Comparison of ENCODE assay signal across 8 cellular contexts in genomic region chr11:77821349-77821851, GRCh38. TPM values are rescaled to one million over a fixed set of nuclear protein-coding genes. Genes with fewer than 3 reads are reported as not detected.
DNase-seq lines count a peak whose midpoint lies in the region; ATAC-seq and TF ChIP-seq lines count a peak whose summit lies in the region.

No MANE protein-coding gene starts in this region.

- no peaks in the 10 kb centered on the region for H3K27me3 Mint-ChIP-seq in activated CD4-positive, alpha-beta T cell treated with anti-CD3 and anti-CD28 coated beads, Interleukin-2, amount 10 ng/mL, durations not matched to agents 7 days and 5 days
- no peaks in the 10 kb centered on the region for H3K27me3 Mint-ChIP-seq in endodermal cell (ENCODE audit: insufficient read depth)

- peak overlapping the region; percentile 14 for H3K27ac ChIP-seq in endodermal cell (ENCODE audit: low read depth, low read length)
- H3K27ac ChIP-seq in tibial nerve, result peak overlapping the region; percentile 69 to 99 (median 98)

- H3K9me3 ChIP-seq in endodermal cell (ENCODE audit: control insufficient read depth, low read length) (no peaks in the 10 kb centered on the region), mononuclear cell (ENCODE audit: low read depth, low read length) (no peaks in the 10 kb centered on the region), tibial nerve (no peaks in the 10 kb centered on the region)

- no peak for ATAC-seq in HG03378 (IDR thresholded peaks at IDR 0.05; ENCODE audit: unreplicated experiment)

- POLR2A ChIA-PET in activated CD4-positive, alpha-beta T cell treated with anti-CD3 and anti-CD28 coated beads, Interleukin-2, amount 10 ng/mL, durations not matched to agents 7 days and 5 days (lab: Charles Lee), result no interaction called here

- H3K27ac Mint-ChIP-seq in activated CD4-positive, alpha-beta T cell treated with anti-CD3 and anti-CD28 coated beads, Interleukin-2, amount 10 ng/mL, durations not matched to agents 7 days and 5 days, result peak overlapping the region; percentile 91
- H3K27ac Mint-ChIP-seq in endodermal cell, result peak overlapping the region; percentile 93

- peak; percentile 38 for DNase-seq in AG10803 (ENCODE audit: low read depth)
- DNase-seq in HCEC 1CT, result peak; percentile 45
- DNase-seq in activated CD4-positive, alpha-beta T cell treated with anti-CD3 and anti-CD28 coated beads, Interleukin-2, amount 10 ng/mL, durations not matched to agents 7 days and 5 days, result peak; percentile 13
- no peak for DNase-seq in endodermal cell
- DNase-seq in tibial nerve (ENCODE audit: low spot score in 2 of 2), result peak in 1 of 2 donors; percentile 13
- no peak for DNase-seq in NCI-H1417 (lab: John Stamatoyannopoulos, UW)

- H3K36me3 ChIP-seq in endodermal cell (ENCODE audit: control insufficient read depth, insufficient read depth, low read length), result no peaks in the 10 kb centered on the region
- H3K36me3 ChIP-seq in tibial nerve, result no peaks in the 10 kb centered on the region

- peaks cover 7% of the 10 kb centered on the region for H3K36me3 Mint-ChIP-seq in activated CD4-positive, alpha-beta T cell treated with anti-CD3 and anti-CD28 coated beads, Interleukin-2, amount 10 ng/mL, durations not matched to agents 7 days and 5 days (ENCODE audit: low read depth)
- peaks cover 3% of the 10 kb centered on the region for H3K36me3 Mint-ChIP-seq in endodermal cell (ENCODE audit: low read depth)

- peaks cover 26% of the 10 kb centered on the region for H3K4me1 Mint-ChIP-seq in activated CD4-positive, alpha-beta T cell treated with anti-CD3 and anti-CD28 coated beads, Interleukin-2, amount 10 ng/mL, durations not matched to agents 7 days and 5 days
- H3K4me1 Mint-ChIP-seq in endodermal cell, result peaks cover 9% of the 10 kb centered on the region

- no peaks in the 10 kb centered on the region for H3K9me3 Mint-ChIP-seq in activated CD4-positive, alpha-beta T cell treated with anti-CD3 and anti-CD28 coated beads, Interleukin-2, amount 10 ng/mL, durations not matched to agents 7 days and 5 days
- peaks cover under 1% of the 10 kb centered on the region for H3K9me3 Mint-ChIP-seq in endodermal cell

- 0 to 2% methylated on average over 12 to 16 of the region's 16 CpGs for WGBS in endodermal cell (ENCODE audit: insufficient coverage in 1 of 2, insufficient read length in 1 of 2), 2 experiments
- WGBS in tibial nerve, 2 donors, result 0% methylated on average over 16 of the region's 16 CpGs

- H3K27me3 ChIP-seq in endodermal cell (ENCODE audit: control insufficient read depth, insufficient read depth, low read length, poor library complexity, severe bottlenecking) (no peaks in the 10 kb centered on the region), mononuclear cell (ENCODE audit: insufficient read depth, low read length) (no peaks in the 10 kb centered on the region), tibial nerve (no peaks in the 10 kb centered on the region)

- CTCF ChIA-PET in activated CD4-positive, alpha-beta T cell treated with anti-CD3 and anti-CD28 coated beads, Interleukin-2, amount 10 ng/mL, durations not matched to agents 7 days and 5 days (lab: Charles Lee), result interaction anchor here (0.9 kb wide), 1 partner anchor 225 kb away, joined by 4 read pairs; no protein-coding TSS in a partner anchor

- no peak for TF ChIP-seq POLR2A in tibial nerve (IDR thresholded peaks at IDR 0.05)

- peak overlapping the region; percentile 98 for H3K4me3 Mint-ChIP-seq in activated CD4-positive, alpha-beta T cell treated with anti-CD3 and anti-CD28 coated beads, Interleukin-2, amount 10 ng/mL, durations not matched to agents 7 days and 5 days
- H3K4me3 Mint-ChIP-seq in endodermal cell, result peak overlapping the region; percentile 86

- peaks cover 4% of the 10 kb centered on the region for H3K4me1 ChIP-seq in endodermal cell (ENCODE audit: control insufficient read depth, insufficient read depth, low read length)
- peaks cover 24% of the 10 kb centered on the region for H3K4me1 ChIP-seq in mononuclear cell (ENCODE audit: insufficient read depth, low read length)
- H3K4me1 ChIP-seq in tibial nerve, result peaks cover 0 to 53% (median 17%) of the 10 kb centered on the region in 4 donors

- H3K4me3 ChIP-seq in AG10803 (ENCODE audit: low read length) (peak overlapping the region; percentile 95), endodermal cell (ENCODE audit: low read length) (peak overlapping the region; percentile 99), mononuclear cell (ENCODE audit: low read length) (peak overlapping the region; percentile 96), tibial nerve (peak overlapping the region; percentile 71 to 98 (median 92))

- TF ChIP-seq CTCF in AG10803 (conservative IDR thresholded peaks at IDR 0.05; ENCODE audit: low read length) (no peak), endodermal cell (conservative IDR thresholded peaks at IDR 0.05) (no peak), tibial nerve (IDR thresholded peaks at IDR 0.05) (no peak)

- H3K9ac ChIP-seq in endodermal cell (ENCODE audit: extremely low read depth, low read length, poor library complexity, severe bottlenecking), result peak overlapping the region; percentile 61

- TF ChIP-seq EP300 in tibial nerve (IDR thresholded peaks at IDR 0.05), result no peak

RNA-seq across cellular contexts. Expression of gene AAMDC, which starts 0.5 kb away (rescaled TPM):
- total RNA-seq in activated CD4-positive, alpha-beta T cell treated with anti-CD3 and anti-CD28 coated beads, Interleukin-2, amount 10 ng/mL, durations not matched to agents 7 days and 5 days, result 10 to 100 TPM in 1 of 2 experiments, 1 to 10 TPM in 1; 9.8 to 18.8 TPM
- total RNA-seq in endodermal cell (10 to 100 TPM; 19.0 to 27.0 TPM), mononuclear cell (2.8 TPM), tibial nerve (10 to 100 TPM; 17.1 to 48.6 (median 27.6) TPM)
- 24.3 TPM for polyA plus RNA-seq in endodermal cell (2013, experiment 1 of 2)
- polyA plus RNA-seq in endodermal cell (2013, experiment 2 of 2), result 22.1 TPM

RNA-seq across cellular contexts. Expression of gene RSF1, which starts 0.9 kb away (rescaled TPM):
- total RNA-seq in activated CD4-positive, alpha-beta T cell treated with anti-CD3 and anti-CD28 coated beads, Interleukin-2, amount 10 ng/mL, durations not matched to agents 7 days and 5 days, result 10 to 100 TPM; 57.8 to 62.5 TPM
- total RNA-seq in endodermal cell, result 10 to 100 TPM; 69.3 to 71.0 TPM
- polyA plus RNA-seq in endodermal cell (2013, experiment 1 of 2), result 63.2 TPM
- polyA plus RNA-seq in endodermal cell (2013, experiment 2 of 2), result 57.3 TPM
- total RNA-seq in mononuclear cell, result 136 TPM
- total RNA-seq in tibial nerve, result 100 to 1,000 TPM in 1 of 4 donors, 10 to 100 TPM in 3; 69.3 to 127 (median 77.0) TPM

Comparison
In these comparisons a context has a peak if more than half of its experiments do, and no peak if none do; other contexts are left out.
1. DNase-seq: peak in AG10803 (single experiment), HCEC 1CT (single experiment) and activated CD4-positive, alpha-beta T cell treated with anti-CD3 and anti-CD28 coated beads, Interleukin-2, amount 10 ng/mL, durations not matched to agents 7 days and 5 days (single experiment); none in endodermal cell (single experiment) and NCI-H1417 (0 of 3).
2. Peak in every context shown above with its lines, with median percentiles within 50 percentile points of each other: H3K4me3 ChIP-seq.